1 cellular context compared by ENCODE assay signal in the genomic region with DNA sequence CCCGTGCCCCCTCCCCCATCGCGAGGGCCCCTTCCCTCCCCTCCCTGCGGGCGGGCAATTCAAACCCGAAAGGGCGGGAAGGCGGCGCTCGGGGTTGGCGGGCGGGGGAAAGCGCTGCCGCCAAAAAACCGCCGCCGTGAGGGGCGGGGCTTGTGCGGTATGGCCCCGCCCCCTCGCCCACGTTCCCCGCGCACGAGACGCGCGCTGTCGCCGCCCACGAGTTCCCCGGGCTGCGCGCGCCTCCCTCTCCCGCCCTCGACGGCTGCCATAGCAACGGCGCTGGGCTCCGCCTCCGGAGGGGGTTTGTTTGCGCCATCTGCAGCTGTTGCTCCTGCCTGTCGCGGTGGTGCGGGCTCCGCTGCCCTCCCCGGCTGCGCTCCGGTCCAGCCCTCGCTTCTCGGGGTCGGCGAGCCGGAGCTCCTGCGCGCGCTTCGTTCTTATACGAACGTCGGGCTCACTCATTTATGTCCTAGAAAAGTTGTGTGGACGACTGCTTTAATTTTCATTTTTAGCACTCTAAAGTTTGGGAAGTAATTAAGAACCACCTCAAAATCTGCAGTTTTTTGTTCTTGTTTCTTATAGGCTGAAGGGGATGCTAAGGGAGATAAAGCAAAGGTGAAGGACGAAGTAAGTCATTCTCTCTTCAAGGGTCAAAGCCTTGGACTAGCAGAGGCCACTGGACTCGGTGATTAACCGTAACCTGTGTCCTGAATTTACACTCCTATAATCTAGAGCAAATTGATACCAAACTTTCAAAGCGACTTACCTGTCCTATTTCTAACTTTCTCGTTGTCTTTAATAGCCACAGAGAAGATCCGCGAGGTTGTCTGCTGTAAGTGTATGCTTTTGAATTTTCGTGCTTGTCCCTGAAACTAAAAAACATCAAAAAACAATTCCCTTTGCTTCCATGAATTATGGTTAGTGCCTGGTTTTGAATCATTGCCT.
TF ChIP-seq lines count a peak whose summit lies in the region.

No MANE protein-coding gene starts in this region.

TF ChIP-seq in HEK293, 187 proteins besides CTCF, POLR2A, EP300 and RAD21 (continued from another document):
- TF ChIP-seq, protein P1, sequence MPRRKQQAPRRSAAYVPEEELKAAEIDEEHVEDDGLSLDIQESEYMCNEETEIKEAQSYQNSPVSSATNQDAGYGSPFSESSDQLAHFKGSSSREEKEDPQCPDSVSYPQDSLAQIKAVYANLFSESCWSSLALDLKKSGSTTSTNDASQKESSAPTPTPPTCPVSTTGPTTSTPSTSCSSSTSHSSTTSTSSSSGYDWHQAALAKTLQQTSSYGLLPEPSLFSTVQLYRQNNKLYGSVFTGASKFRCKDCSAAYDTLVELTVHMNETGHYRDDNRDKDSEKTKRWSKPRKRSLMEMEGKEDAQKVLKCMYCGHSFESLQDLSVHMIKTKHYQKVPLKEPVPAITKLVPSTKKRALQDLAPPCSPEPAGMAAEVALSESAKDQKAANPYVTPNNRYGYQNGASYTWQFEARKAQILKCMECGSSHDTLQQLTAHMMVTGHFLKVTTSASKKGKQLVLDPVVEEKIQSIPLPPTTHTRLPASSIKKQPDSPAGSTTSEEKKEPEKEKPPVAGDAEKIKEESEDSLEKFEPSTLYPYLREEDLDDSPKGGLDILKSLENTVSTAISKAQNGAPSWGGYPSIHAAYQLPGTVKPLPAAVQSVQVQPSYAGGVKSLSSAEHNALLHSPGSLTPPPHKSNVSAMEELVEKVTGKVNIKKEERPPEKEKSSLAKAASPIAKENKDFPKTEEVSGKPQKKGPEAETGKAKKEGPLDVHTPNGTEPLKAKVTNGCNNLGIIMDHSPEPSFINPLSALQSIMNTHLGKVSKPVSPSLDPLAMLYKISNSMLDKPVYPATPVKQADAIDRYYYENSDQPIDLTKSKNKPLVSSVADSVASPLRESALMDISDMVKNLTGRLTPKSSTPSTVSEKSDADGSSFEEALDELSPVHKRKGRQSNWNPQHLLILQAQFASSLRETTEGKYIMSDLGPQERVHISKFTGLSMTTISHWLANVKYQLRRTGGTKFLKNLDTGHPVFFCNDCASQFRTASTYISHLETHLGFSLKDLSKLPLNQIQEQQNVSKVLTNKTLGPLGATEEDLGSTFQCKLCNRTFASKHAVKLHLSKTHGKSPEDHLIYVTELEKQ (tag by site-specific recombination; IDR thresholded peaks at IDR 0.05; ENCODE audit: borderline replicate concordance) = 0 out of 2 replicates have a peak, but pooled peaks have one; percentile 4
- TF ChIP-seq, protein P2, sequence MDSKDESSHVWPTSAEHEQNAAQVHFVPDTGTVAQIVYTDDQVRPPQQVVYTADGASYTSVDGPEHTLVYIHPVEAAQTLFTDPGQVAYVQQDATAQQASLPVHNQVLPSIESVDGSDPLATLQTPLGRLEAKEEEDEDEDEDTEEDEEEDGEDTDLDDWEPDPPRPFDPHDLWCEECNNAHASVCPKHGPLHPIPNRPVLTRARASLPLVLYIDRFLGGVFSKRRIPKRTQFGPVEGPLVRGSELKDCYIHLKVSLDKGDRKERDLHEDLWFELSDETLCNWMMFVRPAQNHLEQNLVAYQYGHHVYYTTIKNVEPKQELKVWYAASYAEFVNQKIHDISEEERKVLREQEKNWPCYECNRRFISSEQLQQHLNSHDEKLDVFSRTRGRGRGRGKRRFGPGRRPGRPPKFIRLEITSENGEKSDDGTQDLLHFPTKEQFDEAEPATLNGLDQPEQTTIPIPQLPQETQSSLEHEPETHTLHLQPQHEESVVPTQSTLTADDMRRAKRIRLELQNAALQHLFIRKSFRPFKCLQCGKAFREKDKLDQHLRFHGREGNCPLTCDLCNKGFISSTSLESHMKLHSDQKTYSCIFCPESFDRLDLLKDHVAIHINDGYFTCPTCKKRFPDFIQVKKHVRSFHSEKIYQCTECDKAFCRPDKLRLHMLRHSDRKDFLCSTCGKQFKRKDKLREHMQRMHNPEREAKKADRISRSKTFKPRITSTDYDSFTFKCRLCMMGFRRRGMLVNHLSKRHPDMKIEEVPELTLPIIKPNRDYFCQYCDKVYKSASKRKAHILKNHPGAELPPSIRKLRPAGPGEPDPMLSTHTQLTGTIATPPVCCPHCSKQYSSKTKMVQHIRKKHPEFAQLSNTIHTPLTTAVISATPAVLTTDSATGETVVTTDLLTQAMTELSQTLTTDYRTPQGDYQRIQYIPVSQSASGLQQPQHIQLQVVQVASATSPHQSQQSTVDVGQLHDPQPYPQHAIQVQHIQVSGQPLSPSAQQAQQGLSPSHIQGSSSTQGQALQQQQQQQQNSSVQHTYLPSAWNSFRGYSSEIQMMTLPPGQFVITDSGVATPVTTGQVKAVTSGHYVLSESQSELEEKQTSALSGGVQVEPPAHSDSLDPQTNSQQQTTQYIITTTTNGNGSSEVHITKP (tag by site-specific recombination; IDR thresholded peaks at IDR 0.05) = peak; percentile 40; the same call in 1 of the 2 replicates
- TF ChIP-seq ZBTB8A (tag by site-specific recombination; IDR thresholded peaks at IDR 0.05) (peak; percentile 8; the same call in 1 of the 2 replicates), SP3 (tag by site-specific recombination; IDR thresholded peaks at IDR 0.05) (peak; percentile 91)
